ENCODE assay signal across 29 cellular contexts in the genomic region with DNA sequence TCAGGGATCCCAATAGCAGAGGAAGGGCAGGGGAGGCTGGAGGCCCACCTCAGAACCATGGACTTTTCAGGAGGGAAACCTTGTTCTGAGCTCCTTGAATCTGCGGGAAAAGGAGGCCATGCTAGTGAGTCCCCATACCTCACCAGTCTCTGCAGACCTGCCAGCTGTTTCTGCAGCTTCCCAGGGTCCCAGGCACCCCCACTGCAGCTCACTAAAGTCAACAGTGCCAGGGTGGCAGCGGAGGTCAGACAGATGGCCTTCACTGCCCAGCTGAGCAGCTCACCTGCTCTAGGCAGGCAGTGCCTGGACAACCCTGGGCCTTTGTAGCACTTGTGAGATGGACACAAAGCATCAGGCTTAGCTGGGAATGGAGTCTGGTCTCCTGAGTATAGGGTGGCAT.
"Had no signal": no experiment of that assay in that cellular context is flagged by ENCODE, and none has a peak within 500 bp of the region (broad histone marks: within the 10 kb centered on the region; RNA-seq: fewer than 3 reads in every experiment).

No MANE protein-coding gene starts in this region.

- H3K4me2 ChIP-seq: smooth muscle cell had no signal

- H3K9me3 ChIP-seq: neutrophil, ovary, psoas muscle, spleen, stomach, thoracic aorta, thyroid gland, tibial nerve, upper lobe of left lung, vagina had no signal

- H3K27me3 ChIP-seq: neutrophil, ovary, spleen, stomach, thyroid gland, tibial nerve, upper lobe of left lung, vagina had no signal

- H3K79me2 ChIP-seq: parathyroid adenoma had no signal

- H3K4me1 ChIP-seq: parathyroid adenoma, psoas muscle had no signal

- H2AFZ ChIP-seq: parathyroid adenoma had no signal

- H3K27ac ChIP-seq: neutrophil, ovary, parathyroid adenoma, psoas muscle, skin epidermis, spleen, stomach, thoracic aorta, tibial nerve, upper lobe of left lung, vagina had no signal

- FAIRE-seq: urothelium cell line had no signal

- DNase-seq: naive thymus-derived CD8-positive, alpha-beta T cell; nephron progenitor cell; nucleus accumbens; ovary; posterior cingulate gyrus; psoas muscle; right cardiac atrium; spleen; stimulated activated CD4-positive, alpha-beta T cell treated with anti-CD3 and anti-CD28 coated beads, Interleukin-12 subunit alpha, Interleukin-12 subunit beta, amount 100 ng/mL, for 4 hours; stimulated activated CD4-positive, alpha-beta T cell treated with anti-CD3 and anti-CD28 coated beads, Interleukin-1b, Interleukin-23, amount 100 ng/mL, for 48 hours; stimulated activated CD4-positive, alpha-beta T cell treated with anti-CD3 and anti-CD28 coated beads, Interleukin-4, amount 100 ng/mL, for 1 hour; stimulated activated CD4-positive, alpha-beta T cell treated with anti-CD3 and anti-CD28 coated beads, Interleukin-4, amount 100 ng/mL, for 4 hours; stimulated activated CD8-positive, alpha-beta memory T cell treated with anti-CD3 and anti-CD28 coated beads, Interleukin-4, amount 100 ng/mL, for 48 hours; stimulated activated naive B cell treated with anti-CD40 and anti-IgM and Interleukin-4, amounts not matched to agents 10 μg/mL and 1 μg/mL and 100 μg/mL, for 72 hours; stimulated activated naive CD4-positive, alpha-beta T cell treated with Interleukin-2 at 50 U/mL for 16 hours; stomach; trophoblast cell; upper lobe of left lung had no signal

- ATAC-seq: naive thymus-derived CD8-positive, alpha-beta T cell; natural killer cell treated with Interleukin-12 subunit alpha and Interleukin-12 subunit beta and Interleukin-15 and Interleukin-18, amount 100 ng/mL, for 72 hours; psoas muscle; right cardiac atrium; sciatic nerve; stimulated activated naive B cell treated with anti-CD40 and anti-IgM and Interleukin-4, amounts not matched to agents 10 μg/mL and 1 μg/mL and 100 μg/mL, for 72 hours had no signal

- H3K36me3 ChIP-seq: neutrophil, ovary, thoracic aorta had no signal

- H3K4me3 ChIP-seq: ovary, psoas muscle, skin epidermis, smooth muscle cell, spleen, stomach, thoracic aorta, thyroid gland, tibial nerve, upper lobe of left lung, vagina had no signal

- H3K9ac ChIP-seq: parathyroid adenoma had no signal
